ENCODE assay signal across 13 cellular contexts in the genomic region with DNA sequence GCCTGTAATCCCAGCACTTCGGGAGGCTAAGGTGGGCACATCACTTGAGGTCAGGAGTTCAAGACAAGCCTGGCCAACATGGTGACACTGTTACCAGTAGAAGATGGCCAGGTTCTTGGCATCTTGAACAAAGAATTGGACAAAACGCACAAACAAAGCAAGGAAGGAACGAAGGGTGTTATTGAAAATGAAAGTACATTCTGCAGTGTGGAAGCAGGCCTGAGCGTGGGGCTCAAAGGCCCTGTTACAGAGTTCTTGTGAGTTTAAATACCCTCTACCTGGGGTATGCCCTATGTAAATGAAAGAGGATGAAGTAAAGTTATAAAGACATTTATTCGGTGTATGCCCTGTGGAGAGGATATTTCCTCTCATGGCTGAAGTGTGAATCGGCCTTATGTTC. TPM values are rescaled to one million over a fixed set of nuclear protein-coding genes. Genes with fewer than 3 reads are reported as not detected.
DNase-seq lines count a peak whose midpoint lies in the region; ATAC-seq and TF ChIP-seq lines count a peak whose summit lies in the region.
"Had no signal": no experiment of that assay in that cellular context is flagged by ENCODE, and none has a peak within 500 bp of the region (broad histone marks: within the 10 kb centered on the region; RNA-seq: fewer than 3 reads in every experiment).

No MANE protein-coding gene starts in this region.

- peak overlapping the region; percentile 46; the same call in 1 of the 2 replicates for H3K9ac ChIP-seq in GM23248

- peak overlapping the region; percentile 36 for H3K4me2 ChIP-seq in GM23248 (ENCODE audit: unreplicated experiment)

- peak; percentile 43 for ATAC-seq in activated naive CD8-positive, alpha-beta T cell treated with anti-CD3 and anti-CD28 coated beads, Interleukin-2, amount 10 ng/mL, durations not matched to agents 7 days and 5 days (ENCODE audit: low read depth)
- peak; percentile 53 for ATAC-seq in naive thymus-derived CD4-positive, alpha-beta T cell
- no peak for ATAC-seq in HG03135 (IDR thresholded peaks at IDR 0.05; ENCODE audit: unreplicated experiment)
- no peak for ATAC-seq in HG03025 (IDR thresholded peaks at IDR 0.05; ENCODE audit: low FRiP score, unreplicated experiment)

- in situ Hi-C loops in GM23248 (cut with MboI) = no loop called here

- H3K4me3 ChIP-seq in GM23248 = peak overlapping the region; percentile 18; the same call in 1 of the 2 replicates
- peak overlapping the region; percentile 48 for H3K4me3 ChIP-seq in naive thymus-derived CD4-positive, alpha-beta T cell (ENCODE audit: low read length)
- H3K4me3 ChIP-seq: MG63 had no signal

- H3K27me3 ChIP-seq in GM23248 (replicated peaks; ENCODE audit: insufficient read depth) = no peaks in the 10 kb centered on the region
- H3K27me3 ChIP-seq in naive thymus-derived CD4-positive, alpha-beta T cell (ENCODE audit: control insufficient read depth in 2 of 2, insufficient read depth in 2 of 2, low read length in 2 of 2) = no peaks in the 10 kb centered on the region
- H3K27me3 ChIP-seq: MG63 had no signal

- peaks cover 51% of the 10 kb centered on the region for H3K4me1 ChIP-seq in GM23248 (ENCODE audit: insufficient read depth)
- H3K4me1 ChIP-seq in naive thymus-derived CD4-positive, alpha-beta T cell (ENCODE audit: control insufficient read depth in 2 of 2, insufficient read depth in 2 of 2, low read length in 2 of 2) = peaks cover 0 to 7% of the 10 kb centered on the region in 2 donors

- peak overlapping the region; percentile 63 to 85 for H3K4me3 Mint-ChIP-seq in CD14-positive monocyte
- peak overlapping the region; percentile 74 for H3K4me3 Mint-ChIP-seq in activated naive CD8-positive, alpha-beta T cell treated with anti-CD3 and anti-CD28 coated beads, Interleukin-2, amount 10 ng/mL, durations not matched to agents 7 days and 5 days
- H3K4me3 Mint-ChIP-seq in naive thymus-derived CD4-positive, alpha-beta T cell = peak overlapping the region; percentile 68 to 86 (median 82)
- H3K4me3 Mint-ChIP-seq: neural crest cell had no signal

- POLR2A ChIA-PET in activated naive CD8-positive, alpha-beta T cell treated with anti-CD3 and anti-CD28 coated beads, Interleukin-2, amount 10 ng/mL, durations not matched to agents 7 days and 5 days (lab: Charles Lee) = no interaction called here
- POLR2A ChIA-PET in naive thymus-derived CD4-positive, alpha-beta T cell (lab: Charles Lee) = interaction anchor here (1.3 kb wide), 1 partner anchor 20 kb away, joined by 8 read pairs; a partner anchor contains a TSS

- TF ChIP-seq CTCF in CD14-positive monocyte (IDR thresholded peaks at IDR 0.05) = no peak

- CTCF ChIA-PET in naive thymus-derived CD4-positive, alpha-beta T cell (lab: Charles Lee) = interaction anchor here (0.8 kb wide), 1 partner anchor 13 kb away, joined by 3 read pairs; no protein-coding TSS in a partner anchor

- H3K9me2 ChIP-seq in GM23248 (ENCODE audit: insufficient read depth) = no peaks in the 10 kb centered on the region

- DNase-seq in CD14-positive monocyte (ENCODE audit: low spot score) (no peak), GM23248 (no peak), anterior cingulate cortex (lab: John Stamatoyannopoulos, UW) (no peak), cortex of kidney (lab: John Stamatoyannopoulos, UW) (no peak)
- DNase-seq in activated naive CD8-positive, alpha-beta T cell treated with anti-CD3 and anti-CD28 coated beads, Interleukin-2, amount 10 ng/mL, durations not matched to agents 7 days and 5 days = no peak
- DNase-seq in naive thymus-derived CD4-positive, alpha-beta T cell = peak in 5 of 9 donors; percentile 13 to 32 (median 24)
- DNase-seq: islet precursor cell, MG63, NCI-H446 had no signal

- H2AFZ ChIP-seq in GM23248 = peak overlapping the region; percentile 57

- H3K79me2 ChIP-seq in GM23248 (ENCODE audit: insufficient read depth) = 0 out of 2 replicates have a peak, but pooled peaks cover 6% of the 10 kb centered on the region

- 0 out of 2 replicates have a peak, but pooled peaks cover 8% of the 10 kb centered on the region for H3K36me3 ChIP-seq in GM23248 (ENCODE audit: low read depth)
- no peaks in the 10 kb centered on the region for H3K36me3 ChIP-seq in naive thymus-derived CD4-positive, alpha-beta T cell (ENCODE audit: control insufficient read depth in 2 of 3, insufficient read depth in 3 of 3, low read length in 3 of 3)
- H3K36me3 ChIP-seq: MG63 had no signal

- no peaks in the 10 kb centered on the region for H3K9me3 ChIP-seq in GM23248 (ENCODE audit: low read depth)
- H3K9me3 ChIP-seq in naive thymus-derived CD4-positive, alpha-beta T cell (ENCODE audit: control insufficient read depth in 2 of 3, low read length in 3 of 3) = no peaks in the 10 kb centered on the region
- H3K9me3 ChIP-seq: MG63 had no signal

- peaks cover 56% of the 10 kb centered on the region for H3F3A ChIP-seq in GM23248 (ENCODE audit: insufficient read depth)

- no peaks in the 10 kb centered on the region for H4K20me1 ChIP-seq in GM23248 (ENCODE audit: insufficient read depth)

- peaks cover 0 to 2% (median 0%) of the 10 kb centered on the region in 3 donors for H3K27me3 Mint-ChIP-seq in CD14-positive monocyte (ENCODE audit: low read depth in 3 of 3)
- H3K27me3 Mint-ChIP-seq in activated naive CD8-positive, alpha-beta T cell treated with anti-CD3 and anti-CD28 coated beads, Interleukin-2, amount 10 ng/mL, durations not matched to agents 7 days and 5 days = no peaks in the 10 kb centered on the region
- no peaks in the 10 kb centered on the region for H3K27me3 Mint-ChIP-seq in naive thymus-derived CD4-positive, alpha-beta T cell

- H3K27ac Mint-ChIP-seq in CD14-positive monocyte = peak overlapping the region in 5 of 7 donors; percentile 49 to 88 (median 78)
- peak overlapping the region; percentile 85 for H3K27ac Mint-ChIP-seq in activated naive CD8-positive, alpha-beta T cell treated with anti-CD3 and anti-CD28 coated beads, Interleukin-2, amount 10 ng/mL, durations not matched to agents 7 days and 5 days
- peak overlapping the region; percentile 73 to 99 (median 91) for H3K27ac Mint-ChIP-seq in naive thymus-derived CD4-positive, alpha-beta T cell

- peaks cover 0 to 2% (median 0%) of the 10 kb centered on the region in 7 donors for H3K9me3 Mint-ChIP-seq in CD14-positive monocyte
- H3K9me3 Mint-ChIP-seq in activated naive CD8-positive, alpha-beta T cell treated with anti-CD3 and anti-CD28 coated beads, Interleukin-2, amount 10 ng/mL, durations not matched to agents 7 days and 5 days = no peaks in the 10 kb centered on the region
- no peaks in the 10 kb centered on the region for H3K9me3 Mint-ChIP-seq in naive thymus-derived CD4-positive, alpha-beta T cell
- H3K9me3 Mint-ChIP-seq: neural crest cell had no signal

- 67 to 75% methylated on average over 6 of the region's 6 CpGs for WGBS in GM23248 (ENCODE audit: low coverage in 1 of 2, low lambda C conversion rate in 2 of 2, missing lambda C conversion rate in 2 of 2), 2 experiments

- peaks cover 25% of the 10 kb centered on the region for H3K4me1 Mint-ChIP-seq in CD14-positive monocyte
- H3K4me1 Mint-ChIP-seq in activated naive CD8-positive, alpha-beta T cell treated with anti-CD3 and anti-CD28 coated beads, Interleukin-2, amount 10 ng/mL, durations not matched to agents 7 days and 5 days = peaks cover 34% of the 10 kb centered on the region
- peaks cover 4 to 46% (median 31%) of the 10 kb centered on the region in 7 donors for H3K4me1 Mint-ChIP-seq in naive thymus-derived CD4-positive, alpha-beta T cell
- H3K4me1 Mint-ChIP-seq: neural crest cell had no signal

- intact Hi-C loops in CD14-positive monocyte (cut with micrococcal nuclease) = no loop called here
- intact Hi-C loops in naive thymus-derived CD4-positive, alpha-beta T cell (cut with micrococcal nuclease) = loop anchor here in 1 of 2 donors (1.0 kb wide), 4 partner anchors 13 to 95 kb away; no protein-coding TSS in a partner anchor

- H3K27ac ChIP-seq in GM23248 = peak overlapping the region; percentile 22
- peak overlapping the region; percentile 48 for H3K27ac ChIP-seq in naive thymus-derived CD4-positive, alpha-beta T cell (ENCODE audit: low read depth, low read length)
- H3K27ac ChIP-seq: C4-2B had no signal

- no peaks in the 10 kb centered on the region for H3K36me3 Mint-ChIP-seq in CD14-positive monocyte
- H3K36me3 Mint-ChIP-seq in activated naive CD8-positive, alpha-beta T cell treated with anti-CD3 and anti-CD28 coated beads, Interleukin-2, amount 10 ng/mL, durations not matched to agents 7 days and 5 days = no peaks in the 10 kb centered on the region
- peaks cover 0 to 7% (median 0%) of the 10 kb centered on the region in 5 donors for H3K36me3 Mint-ChIP-seq in naive thymus-derived CD4-positive, alpha-beta T cell

RNA-seq across cellular contexts. Expression of a gene that starts 20.8 kb away (rescaled TPM):
- polyA plus RNA-seq in CD14-positive monocyte (1 to 10 TPM; 3.6 to 6.4 TPM), GM23248 (2016; fragmentation: Nextera tagmentation; extraction: Ambion mirVana) (29.3 and 30.0 TPM in 2 replicates)
- total RNA-seq in GM23248 (2014; rRNA removed; shearing (Covaris generic)) = 62.7 and 91.9 TPM in 2 replicates
- total RNA-seq in activated naive CD8-positive, alpha-beta T cell treated with anti-CD3 and anti-CD28 coated beads, Interleukin-2, amount 10 ng/mL, durations not matched to agents 7 days and 5 days = 10 to 100 TPM; 51.7 to 60.6 TPM
- total RNA-seq in naive thymus-derived CD4-positive, alpha-beta T cell = 100 to 1,000 TPM in 2 of 5 experiments, 10 to 100 TPM in 3; 39.7 to 112 (median 67.9) TPM
- 10 to 100 TPM; 30.0 to 50.8 TPM for polyA plus RNA-seq in naive thymus-derived CD4-positive, alpha-beta T cell

Comparison
In these comparisons a context has a peak if more than half of its experiments do, and no peak if none do; other contexts are left out.
1. DNase-seq: peak in naive thymus-derived CD4-positive, alpha-beta T cell (5 of 9); none in CD14-positive monocyte (single experiment), GM23248 (single experiment), activated naive CD8-positive, alpha-beta T cell treated with anti-CD3 and anti-CD28 coated beads, Interleukin-2, amount 10 ng/mL, durations not matched to agents 7 days and 5 days (single experiment), anterior cingulate cortex (0 of 58) and cortex of kidney (single experiment).
2. ATAC-seq: peak in activated naive CD8-positive, alpha-beta T cell treated with anti-CD3 and anti-CD28 coated beads, Interleukin-2, amount 10 ng/mL, durations not matched to agents 7 days and 5 days (single experiment) and naive thymus-derived CD4-positive, alpha-beta T cell (single experiment); none in HG03135 (single experiment) and HG03025 (single experiment).
3. Peak in every context shown above with its lines, with median percentiles within 50 percentile points of each other: H3K27ac Mint-ChIP-seq and H3K4me3 Mint-ChIP-seq.